ENCODE assay signal across 8 cellular contexts in the genomic region with DNA sequence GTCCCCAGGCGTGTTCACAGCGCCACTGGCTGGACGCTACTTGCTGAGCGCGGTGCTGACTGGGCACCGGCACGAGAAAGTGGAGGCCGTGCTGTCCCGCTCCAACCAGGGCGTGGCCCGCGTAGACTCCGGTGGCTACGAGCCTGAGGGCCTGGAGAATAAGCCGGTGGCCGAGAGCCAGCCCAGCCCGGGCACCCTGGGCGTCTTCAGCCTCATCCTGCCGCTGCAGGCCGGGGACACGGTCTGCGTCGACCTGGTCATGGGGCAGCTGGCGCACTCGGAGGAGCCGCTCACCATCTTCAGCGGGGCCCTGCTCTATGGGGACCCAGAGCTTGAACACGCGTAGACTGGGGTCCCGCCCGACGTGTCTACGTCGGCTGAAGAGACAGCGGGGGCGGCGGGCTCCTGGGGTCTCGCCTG. TPM values are rescaled to one million over a fixed set of nuclear protein-coding genes. Genes with fewer than 3 reads are reported as not detected.
DNase-seq lines count a peak whose midpoint lies in the region; ATAC-seq and TF ChIP-seq lines count a peak whose summit lies in the region.

No MANE protein-coding gene starts in this region.

- ATAC-seq in HG02759 (IDR thresholded peaks at IDR 0.05; ENCODE audit: unreplicated experiment): peak; percentile 3

- H3K9me3 ChIP-seq in OCI-LY1 (ENCODE audit: low read length) (no peaks in the 10 kb centered on the region), hepatocyte (ENCODE audit: low read depth) (no peaks in the 10 kb centered on the region)

- H3K27me3 ChIP-seq in OCI-LY1 (ENCODE audit: insufficient read depth, low read length) (0 out of 2 replicates have a peak, but pooled peaks cover 11% of the 10 kb centered on the region), hepatocyte (no peaks in the 10 kb centered on the region)

- peak overlapping the region; percentile 58 for H3K4me3 Mint-ChIP-seq in progenitor cell of endocrine pancreas (ENCODE audit: low read depth)

- DNase-seq in SKM-1 treated with dmso at 0.1 percent for 144 hours (lab: John Stamatoyannopoulos, UW; ENCODE audit: unreplicated experiment) (peak; percentile 12), SKM-1 (lab: John Stamatoyannopoulos, UW; ENCODE audit: unreplicated experiment) (no peak), astrocyte of the cerebellum (ENCODE audit: low read depth) (no peak), hepatocyte (ENCODE audit: low spot score) (peak; percentile 84), progenitor cell of endocrine pancreas (ENCODE audit: low spot score, unreplicated experiment) (no peak)
- DNase-seq in NK-92 treated with Interleukin-12 subunit alpha and Interleukin-12 subunit beta, amount 100 ng/mL, for 24 hours (lab: John Stamatoyannopoulos, UW): no peak

- peaks cover 30% of the 10 kb centered on the region for H3K27me3 Mint-ChIP-seq in progenitor cell of endocrine pancreas

- in situ Hi-C loops in astrocyte of the cerebellum (cut with HindIII; ENCODE audit: low sequenced_read_pairs): no loop called here

- H3K36me3 Mint-ChIP-seq in progenitor cell of endocrine pancreas (ENCODE audit: insufficient read depth): no peaks in the 10 kb centered on the region

- H3K4me1 Mint-ChIP-seq in progenitor cell of endocrine pancreas (ENCODE audit: low read depth): peaks cover 13% of the 10 kb centered on the region

- no peak for TF ChIP-seq CTCF in OCI-LY1 (IDR thresholded peaks at IDR 0.05; ENCODE audit: low read length)
- peak; percentile 46 for TF ChIP-seq CTCF in astrocyte of the cerebellum (IDR thresholded peaks at IDR 0.05; ENCODE audit: low read depth, low read length, missing control alignments)
- peak; percentile 53 for TF ChIP-seq CTCF in hepatocyte (IDR thresholded peaks at IDR 0.05; ENCODE audit: poor library complexity)
- no peak for TF ChIP-seq CTCF in progenitor cell of endocrine pancreas (IDR thresholded peaks at IDR 0.05; ENCODE audit: unreplicated experiment)

- H2AFZ ChIP-seq in OCI-LY1 (ENCODE audit: low read length) (no peak overlapping the region), hepatocyte (peak overlapping the region; percentile 96)

- H4K20me1 ChIP-seq in OCI-LY1 (ENCODE audit: insufficient read depth, low read length): no peaks in the 10 kb centered on the region
- peaks cover 3% of the 10 kb centered on the region for H4K20me1 ChIP-seq in hepatocyte (ENCODE audit: insufficient read depth, poor library complexity, severe bottlenecking)

- no peaks in the 10 kb centered on the region for H3K79me2 ChIP-seq in OCI-LY1 (ENCODE audit: insufficient read depth, low read length)
- H3K79me2 ChIP-seq in hepatocyte: peaks cover 3% of the 10 kb centered on the region

- H3K27ac ChIP-seq in OCI-LY1 (ENCODE audit: low read depth, low read length, poor library complexity, severe bottlenecking) (no peak overlapping the region), hepatocyte (peak overlapping the region; percentile 96)

- H3K36me3 ChIP-seq in OCI-LY1 (ENCODE audit: insufficient read depth, low read length) (no peaks in the 10 kb centered on the region), hepatocyte (replicated peaks; ENCODE audit: insufficient read depth, low read depth) (no peaks in the 10 kb centered on the region)

- H3K9me3 Mint-ChIP-seq in progenitor cell of endocrine pancreas (ENCODE audit: low read depth): no peaks in the 10 kb centered on the region

- no peak overlapping the region for H3K27ac Mint-ChIP-seq in progenitor cell of endocrine pancreas

- peak overlapping the region; percentile 67 for H3K4me3 ChIP-seq in OCI-LY1 (ENCODE audit: low read depth, low read length, poor library complexity, severe bottlenecking)
- peak overlapping the region; percentile 44 for H3K4me3 ChIP-seq in astrocyte of the cerebellum (ENCODE audit: low read depth, low read length)
- H3K4me3 ChIP-seq in hepatocyte: peak overlapping the region; percentile 91

- H3K4me1 ChIP-seq in OCI-LY1 (ENCODE audit: insufficient read depth, low read length, severe bottlenecking) (peaks cover 26% of the 10 kb centered on the region), hepatocyte (ENCODE audit: insufficient read depth) (peaks cover 18% of the 10 kb centered on the region)

- no peaks in the 10 kb centered on the region for H3K9me2 ChIP-seq in OCI-LY1 (ENCODE audit: low read depth, low read length)
- no peaks in the 10 kb centered on the region for H3K9me2 ChIP-seq in hepatocyte (replicated peaks; ENCODE audit: insufficient read depth)

- peak overlapping the region; percentile 88 for H3K4me2 ChIP-seq in OCI-LY1 (ENCODE audit: low read length)
- H3K4me2 ChIP-seq in hepatocyte: peak overlapping the region; percentile 100

- no peaks in the 10 kb centered on the region for H3F3A ChIP-seq in OCI-LY1 (ENCODE audit: insufficient read depth, low read length)

- WGBS in hepatocyte (ENCODE audit: low lambda C conversion rate, missing lambda C conversion rate): 6% methylated on average over 33 of the region's 38 CpGs

- peak overlapping the region; percentile 73 for H3K9ac ChIP-seq in OCI-LY1 (ENCODE audit: low read length)

RNA-seq across cellular contexts. Expression of a gene that starts 0.9 kb away (rescaled TPM):
- 26.1 and 28.7 TPM in 2 replicates for total RNA-seq in hepatocyte
- polyA plus RNA-seq in hepatocyte: 57.7 and 73.1 TPM in 2 replicates
- 4.4 and 5.2 TPM in 2 replicates for total RNA-seq in progenitor cell of endocrine pancreas

RNA-seq across cellular contexts. Expression of a gene that starts 7.3 kb away (rescaled TPM):
- 59.6 and 80.8 TPM in 2 replicates for total RNA-seq in hepatocyte
- 109 and 128 TPM in 2 replicates for polyA plus RNA-seq in hepatocyte
- 1.1 and 2.5 TPM in 2 replicates for total RNA-seq in progenitor cell of endocrine pancreas

RNA-seq across cellular contexts. Expression of a gene that starts 14.2 kb away (rescaled TPM):
- 364 and 380 TPM in 2 replicates for total RNA-seq in hepatocyte
- 839 and 872 TPM in 2 replicates for polyA plus RNA-seq in hepatocyte
- 245 and 254 TPM in 2 replicates for total RNA-seq in progenitor cell of endocrine pancreas

RNA-seq across cellular contexts. Expression of a gene that starts 33.2 kb away (rescaled TPM):
- total RNA-seq in hepatocyte (0.28 and 2.5 TPM in 2 replicates), progenitor cell of endocrine pancreas (0.31 and 0.87 TPM in 2 replicates)
- polyA plus RNA-seq in hepatocyte: 1.8 and 2.2 TPM in 2 replicates

RNA-seq across cellular contexts. Expression of a gene that starts 34.2 kb away (rescaled TPM):
- total RNA-seq in hepatocyte (12.9 and 13.8 TPM in 2 replicates), progenitor cell of endocrine pancreas (58.7 and 60.2 TPM in 2 replicates)
- 20.2 and 24.9 TPM in 2 replicates for polyA plus RNA-seq in hepatocyte

Comparison
In these comparisons a context has a peak if more than half of its experiments do, and no peak if none do; other contexts are left out.
1. DNase-seq: peak in SKM-1 treated with dmso at 0.1 percent for 144 hours (single experiment) and hepatocyte (single experiment); none in SKM-1 (single experiment), astrocyte of the cerebellum (single experiment), progenitor cell of endocrine pancreas (single experiment) and NK-92 treated with Interleukin-12 subunit alpha and Interleukin-12 subunit beta, amount 100 ng/mL, for 24 hours (single experiment).
2. CTCF ChIP-seq: peak in astrocyte of the cerebellum (single experiment) and hepatocyte (single experiment); none in OCI-LY1 (single experiment) and progenitor cell of endocrine pancreas (single experiment).
3. RNA of a gene that starts 7.3 kb away (total RNA-seq): 59.6 to 80.8 TPM in hepatocyte; 1.1 to 2.5 TPM in progenitor cell of endocrine pancreas; every median in the first group is over 10 times any median in the second.
4. Peak in every context shown above with its lines, with median percentiles within 50 percentile points of each other: H3K4me3 ChIP-seq.